ENCODE assay signal across 19 cellular contexts in the genomic region with DNA sequence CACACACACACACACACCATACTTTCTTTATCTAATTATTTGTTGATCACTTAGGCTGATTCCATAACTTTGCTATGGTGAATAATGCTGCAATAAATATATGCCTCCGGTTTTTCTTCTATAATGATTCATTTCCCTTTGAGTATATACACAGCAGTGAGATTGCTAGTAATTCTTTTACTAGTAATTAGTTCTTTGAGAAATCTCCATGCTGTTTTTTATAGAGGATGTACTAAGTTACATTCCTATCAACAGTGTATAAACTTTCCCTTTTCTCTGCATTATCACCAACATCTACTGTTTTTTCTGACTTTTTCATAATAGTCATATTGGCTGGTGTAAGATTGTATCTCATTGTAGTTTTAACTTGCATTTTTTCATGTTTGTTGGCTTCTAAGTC.
DNase-seq lines count a peak whose midpoint lies in the region; ATAC-seq, FAIRE-seq and TF ChIP-seq lines count a peak whose summit lies in the region.
"Had no signal": no experiment of that assay in that cellular context is flagged by ENCODE, and none has a peak within 500 bp of the region (broad histone marks: within the 10 kb centered on the region; RNA-seq: fewer than 3 reads in every experiment).

No MANE protein-coding gene starts in this region.

- H3K4me1 ChIP-seq in OCI-LY1 (ENCODE audit: insufficient read depth, low read length, severe bottlenecking) (peaks cover 7% of the 10 kb centered on the region), astrocyte (ENCODE audit: insufficient read depth, low read length) (no peaks in the 10 kb centered on the region), neural progenitor cell (no peaks in the 10 kb centered on the region)

- DNase-seq in EH (ENCODE audit: low read depth) = peak; percentile 59
- DNase-seq in astrocyte (ENCODE audit: low read depth) = no peak
- DNase-seq in glomerular endothelial cell (ENCODE audit: extremely low read depth, low read depth, low spot score) = peak; percentile 7
- DNase-seq in NCI-H82 treated with DMSO at 0.1 percent for 48 hours (lab: John Stamatoyannopoulos, UW; ENCODE audit: unreplicated experiment) = no peak
- no peak for DNase-seq in neural progenitor cell (ENCODE audit: low spot score)
- DNase-seq: 8988T; C1 segment of cervical spinal cord; CD4-positive, CD25-positive, alpha-beta regulatory T cell; CD8-positive, alpha-beta memory T cell; COR-L47; DMS 273 treated with DMSO at 0.1 percent for 48 hours; DMS79; GM23248; KG1 had no signal

- H3K36me3 Mint-ChIP-seq in astrocyte (ENCODE audit: low read depth, unreplicated experiment) = no peaks in the 10 kb centered on the region
- no peaks in the 10 kb centered on the region for H3K36me3 Mint-ChIP-seq in neural progenitor cell
- H3K36me3 Mint-ChIP-seq: CD4-positive, CD25-positive, alpha-beta regulatory T cell; CD8-positive, alpha-beta memory T cell had no signal

- no peak overlapping the region for H3K27ac ChIP-seq in OCI-LY1 (ENCODE audit: low read depth, low read length, poor library complexity, severe bottlenecking)
- no peak overlapping the region for H3K27ac ChIP-seq in astrocyte (ENCODE audit: low read depth, low read length)
- no peak overlapping the region for H3K27ac ChIP-seq in neural progenitor cell
- H3K27ac ChIP-seq: GM23248 had no signal

- H3F3A ChIP-seq in OCI-LY1 (ENCODE audit: insufficient read depth, low read length) (no peaks in the 10 kb centered on the region), neural progenitor cell (ENCODE audit: low read depth) (no peaks in the 10 kb centered on the region)

- H3K27ac Mint-ChIP-seq in astrocyte (ENCODE audit: unreplicated experiment) (no peak overlapping the region), neural progenitor cell (no peak overlapping the region)
- H3K27ac Mint-ChIP-seq: B cell; CD4-positive, CD25-positive, alpha-beta regulatory T cell; CD8-positive, alpha-beta memory T cell had no signal

- 0 out of 2 replicates have a peak, but pooled peaks cover 3% of the 10 kb centered on the region for H3K9me3 ChIP-seq in OCI-LY1 (ENCODE audit: low read length)
- H3K9me3 ChIP-seq in astrocyte (ENCODE audit: insufficient read depth, low read depth, low read length) = no peaks in the 10 kb centered on the region
- no peaks in the 10 kb centered on the region for H3K9me3 ChIP-seq in neural progenitor cell (ENCODE audit: low read depth)
- H3K9me3 ChIP-seq: HAP-1 had no signal

- H2AFZ ChIP-seq in OCI-LY1 (ENCODE audit: low read length) = peak overlapping the region; percentile 77; the same call in 1 of the 2 replicates
- H2AFZ ChIP-seq in astrocyte (ENCODE audit: low read depth, low read length) = no peak overlapping the region
- H2AFZ ChIP-seq in neural progenitor cell (replicated peaks) = no peak overlapping the region
- H2AFZ ChIP-seq: GM23248 had no signal

- H3K4me2 ChIP-seq in OCI-LY1 (ENCODE audit: low read length) (no peak overlapping the region), astrocyte (ENCODE audit: low read length) (no peak overlapping the region), neural progenitor cell (no peak overlapping the region)

- H3K27me3 Mint-ChIP-seq in astrocyte (ENCODE audit: low read depth, unreplicated experiment) = no peaks in the 10 kb centered on the region
- H3K27me3 Mint-ChIP-seq in neural progenitor cell (ENCODE audit: insufficient read depth, low read depth) = no peaks in the 10 kb centered on the region
- H3K27me3 Mint-ChIP-seq: B cell; CD4-positive, CD25-positive, alpha-beta regulatory T cell; CD8-positive, alpha-beta memory T cell had no signal

- H3K9me2 ChIP-seq in OCI-LY1 (ENCODE audit: low read depth, low read length) = no peaks in the 10 kb centered on the region

- H3K9me3 Mint-ChIP-seq in astrocyte (ENCODE audit: unreplicated experiment) (no peaks in the 10 kb centered on the region), neural progenitor cell (no peaks in the 10 kb centered on the region)

- no peak for ATAC-seq in HG02885 (IDR thresholded peaks at IDR 0.05; ENCODE audit: poor library complexity, unreplicated experiment)
- ATAC-seq: GM12878 had no signal

- no peaks in the 10 kb centered on the region for H3K79me2 ChIP-seq in OCI-LY1 (ENCODE audit: insufficient read depth, low read length)
- H3K79me2 ChIP-seq in astrocyte (ENCODE audit: insufficient read depth, low read length) = no peaks in the 10 kb centered on the region
- H3K79me2 ChIP-seq in neural progenitor cell (ENCODE audit: low read depth) = no peaks in the 10 kb centered on the region

- TF ChIP-seq CTCF in OCI-LY1 (IDR thresholded peaks at IDR 0.05; ENCODE audit: low read length) = no peak
- no peak for TF ChIP-seq CTCF in astrocyte (IDR thresholded peaks at IDR 0.05; ENCODE audit: insufficient read depth, low read depth, low read length)
- no peak for TF ChIP-seq CTCF in neural progenitor cell (IDR thresholded peaks at IDR 0.05)

- no peak overlapping the region for H3K4me3 ChIP-seq in OCI-LY1 (ENCODE audit: low read depth, low read length, poor library complexity, severe bottlenecking)
- no peak overlapping the region for H3K4me3 ChIP-seq in astrocyte (ENCODE audit: insufficient read depth, low read depth, low read length)
- no peak overlapping the region for H3K4me3 ChIP-seq in neural progenitor cell
- H3K4me3 ChIP-seq: GM12878, GM23248, HAP-1 had no signal

- no peaks in the 10 kb centered on the region for H3K4me1 Mint-ChIP-seq in astrocyte (ENCODE audit: low read depth, unreplicated experiment)
- no peaks in the 10 kb centered on the region for H3K4me1 Mint-ChIP-seq in neural progenitor cell
- H3K4me1 Mint-ChIP-seq: B cell; CD4-positive, CD25-positive, alpha-beta regulatory T cell; CD8-positive, alpha-beta memory T cell had no signal

- peak; percentile 50 for FAIRE-seq in astrocyte (lab: Jason Lieb, UNC)
- FAIRE-seq: GM12878 had no signal

- H3K36me3 ChIP-seq in OCI-LY1 (ENCODE audit: insufficient read depth, low read length) (no peaks in the 10 kb centered on the region), astrocyte (ENCODE audit: insufficient read depth, low read length) (no peaks in the 10 kb centered on the region), neural progenitor cell (no peaks in the 10 kb centered on the region)
- H3K36me3 ChIP-seq: HAP-1 had no signal

- no peak overlapping the region for H3K4me3 Mint-ChIP-seq in astrocyte (ENCODE audit: unreplicated experiment)
- no peak overlapping the region for H3K4me3 Mint-ChIP-seq in neural progenitor cell
- H3K4me3 Mint-ChIP-seq: B cell; CD4-positive, CD25-positive, alpha-beta regulatory T cell; CD8-positive, alpha-beta memory T cell had no signal

- H4K20me1 ChIP-seq in OCI-LY1 (ENCODE audit: insufficient read depth, low read length) = no peaks in the 10 kb centered on the region
- no peaks in the 10 kb centered on the region for H4K20me1 ChIP-seq in astrocyte (ENCODE audit: insufficient read depth, low read length)
- no peaks in the 10 kb centered on the region for H4K20me1 ChIP-seq in neural progenitor cell (ENCODE audit: low read depth)

- H3K27me3 ChIP-seq in OCI-LY1 (ENCODE audit: insufficient read depth, low read length) (no peaks in the 10 kb centered on the region), astrocyte (ENCODE audit: insufficient read depth, low read length) (no peaks in the 10 kb centered on the region), neural progenitor cell (no peaks in the 10 kb centered on the region)

- H3K9ac ChIP-seq in OCI-LY1 (ENCODE audit: low read length) (no peak overlapping the region), astrocyte (ENCODE audit: low read length) (no peak overlapping the region), neural progenitor cell (no peak overlapping the region)
- H3K9ac ChIP-seq: GM23248 had no signal

Comparison
In these comparisons a context has a peak if more than half of its experiments do, and no peak if none do; other contexts are left out.
1. DNase-seq: peak in EH (single experiment) and glomerular endothelial cell (single experiment); none in astrocyte (single experiment), NCI-H82 treated with DMSO at 0.1 percent for 48 hours (single experiment) and neural progenitor cell (single experiment).